Comparison of ENCODE assay signal across 6 cellular contexts in the genomic region with DNA sequence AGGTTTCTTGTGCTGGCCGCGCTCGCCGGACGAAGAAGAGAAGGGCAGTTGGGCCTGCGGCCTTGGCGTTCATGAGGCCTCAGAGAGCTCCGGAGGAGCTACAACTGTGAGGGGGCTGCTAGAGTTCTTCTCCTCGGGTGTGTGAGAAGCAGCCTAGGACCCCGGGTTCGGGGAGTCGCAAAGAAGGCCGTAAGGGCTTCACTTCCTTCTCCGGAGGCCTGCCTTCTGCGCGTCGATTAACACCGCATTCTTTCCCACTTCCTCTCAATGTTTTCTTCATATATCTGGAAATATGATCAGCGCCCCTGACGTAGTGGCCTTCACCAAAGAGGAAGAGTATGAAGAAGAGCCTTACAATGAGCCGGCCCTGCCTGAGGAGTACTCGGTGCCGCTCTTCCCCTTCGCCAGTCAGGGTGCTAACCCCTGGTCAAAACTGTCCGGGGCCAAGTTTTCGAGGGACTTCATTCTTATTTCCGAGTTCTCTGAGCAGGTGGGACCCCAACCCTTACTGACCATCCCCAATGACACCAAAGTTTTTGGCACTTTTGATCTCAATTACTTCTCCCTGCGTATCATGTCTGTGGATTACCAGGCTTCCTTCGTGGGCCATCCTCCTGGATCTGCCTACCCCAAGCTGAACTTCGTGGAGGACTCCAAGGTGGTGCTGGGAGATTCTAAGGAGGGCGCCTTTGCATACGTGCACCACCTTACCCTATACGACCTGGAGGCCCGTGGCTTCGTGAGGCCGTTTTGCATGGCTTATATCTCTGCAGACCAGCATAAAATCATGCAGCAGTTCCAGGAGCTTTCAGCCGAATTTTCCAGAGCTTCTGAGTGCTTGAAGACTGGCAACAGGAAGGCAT. TPM values are rescaled to one million over a fixed set of nuclear protein-coding genes. Genes with fewer than 3 reads are reported as not detected.
DNase-seq lines count a peak whose midpoint lies in the region; TF ChIP-seq lines count a peak whose summit lies in the region.

No MANE protein-coding gene starts in this region.

- H3K9me3 ChIP-seq in adrenal gland (replicated peaks in 1 of 3) (no peaks in the 10 kb centered on the region), muscle layer of duodenum (ENCODE audit: control insufficient read depth in 1 of 2, low read length in 2 of 2) (no peaks in the 10 kb centered on the region)

- WGBS in adrenal gland, 4 donors, result 28 to 44% (median 32%) methylated on average over 27 to 37 of the region's 37 CpGs

- H3K4me1 Mint-ChIP-seq in activated T-cell treated with anti-CD3 and anti-CD28 coated beads, Interleukin-2, amount 50 U/mL, for 24 hours (ENCODE audit: low read depth), result peaks cover 75% of the 10 kb centered on the region

- H3K4me3 ChIP-seq in adrenal gland, result peak overlapping the region; percentile 52 to 84 (median 70)
- peak overlapping the region; percentile 78 to 92 for H3K4me3 ChIP-seq in muscle layer of duodenum (ENCODE audit: low read depth in 1 of 2, low read length in 2 of 2)

- intact Hi-C loops in adrenal gland (cut with DNase I), result no loop called here

- TF ChIP-seq CTCF in adrenal gland (IDR thresholded peaks at IDR 0.05), result no peak

- no peaks in the 10 kb centered on the region for H3K27me3 ChIP-seq in adrenal gland
- no peaks in the 10 kb centered on the region for H3K27me3 ChIP-seq in muscle layer of duodenum (ENCODE audit: low read depth, low read length)

- peak overlapping the region; percentile 97 for H3K4me3 Mint-ChIP-seq in activated T-cell treated with anti-CD3 and anti-CD28 coated beads, Interleukin-2, amount 50 U/mL, for 24 hours

- H3K36me3 Mint-ChIP-seq in activated T-cell treated with anti-CD3 and anti-CD28 coated beads, Interleukin-2, amount 50 U/mL, for 24 hours (ENCODE audit: low read depth), result peaks cover 94% of the 10 kb centered on the region

- DNase-seq in activated T-cell treated with anti-CD3 and anti-CD28 coated beads, Interleukin-2, amount 50 U/mL, for 24 hours, result no peak
- DNase-seq in activated T-cell treated with anti-CD3 and anti-CD28 coated beads, Interleukin-2, amount 50 U/mL, for 48 hours, result no peak
- DNase-seq in adrenal gland (peak in 4 of 7 donors; percentile 32 to 41 (median 38)), NCI-H345 treated with DMSO at 0.1 percent for 48 hours (lab: John Stamatoyannopoulos, UW; ENCODE audit: unreplicated experiment) (no peak), iPS-NIHi7 (ENCODE audit: extremely low spot score) (no peak)

- H3K4me1 ChIP-seq in adrenal gland (replicated peaks in 1 of 2) (peaks cover 16 to 74% of the 10 kb centered on the region in 2 donors), muscle layer of duodenum (ENCODE audit: control insufficient read depth in 1 of 2, insufficient read depth in 2 of 2, low read length in 2 of 2) (peaks cover 35 to 67% of the 10 kb centered on the region in 2 donors)

- H3K27ac Mint-ChIP-seq in activated T-cell treated with anti-CD3 and anti-CD28 coated beads, Interleukin-2, amount 50 U/mL, for 24 hours, result peak overlapping the region; percentile 100

- H3K27ac ChIP-seq in adrenal gland (peak overlapping the region; percentile 78 to 95 (median 94)), muscle layer of duodenum (ENCODE audit: low read length) (peak overlapping the region; percentile 96)

- H3K36me3 ChIP-seq in adrenal gland (replicated peaks in 1 of 2) (peaks cover 0 to 30% of the 10 kb centered on the region in 2 donors), muscle layer of duodenum (ENCODE audit: control insufficient read depth in 1 of 2, insufficient read depth in 2 of 2, low read length in 2 of 2) (peaks cover 26 to 41% of the 10 kb centered on the region in 2 donors)

- H3K27me3 Mint-ChIP-seq in activated T-cell treated with anti-CD3 and anti-CD28 coated beads, Interleukin-2, amount 50 U/mL, for 24 hours, result no peaks in the 10 kb centered on the region

- no peaks in the 10 kb centered on the region for H3K9me3 Mint-ChIP-seq in activated T-cell treated with anti-CD3 and anti-CD28 coated beads, Interleukin-2, amount 50 U/mL, for 24 hours

- TF ChIP-seq POLR2A in adrenal gland (IDR thresholded peaks at IDR 0.05), result no peak

RNA-seq across cellular contexts. Expression of gene SMCR8, which starts 0.6 kb away (rescaled TPM):
- 10 to 100 TPM; 16.4 to 21.4 (median 18.5) TPM for total RNA-seq in adrenal gland
- polyA plus RNA-seq in adrenal gland, result 10 to 100 TPM in 1 of 3 donors, 1 to 10 TPM in 2; 1.7 to 13.8 (median 4.6) TPM

RNA-seq across cellular contexts. Expression of gene TOP3A, which starts 0.9 kb away (rescaled TPM):
- total RNA-seq in adrenal gland, result 10 to 100 TPM; 20.4 to 59.6 (median 32.8) TPM
- polyA plus RNA-seq in adrenal gland, result 10 to 100 TPM; 17.8 to 33.0 (median 19.2) TPM

RNA-seq across cellular contexts. Expression of gene SHMT1, which starts 47.6 kb away (rescaled TPM):
- total RNA-seq in adrenal gland, result 10 to 100 TPM; 12.7 to 43.8 (median 20.4) TPM
- 10 to 100 TPM in 2 of 3 donors, 1 to 10 TPM in 1; 6.8 to 13.2 (median 10.1) TPM for polyA plus RNA-seq in adrenal gland

RNA-seq across cellular contexts. Expression of gene MIEF2, which starts 55.3 kb away (rescaled TPM):
- 10 to 100 TPM; 18.3 to 46.6 (median 29.2) TPM for total RNA-seq in adrenal gland
- polyA plus RNA-seq in adrenal gland, result 10 to 100 TPM in 1 of 3 donors, 1 to 10 TPM in 2; 4.1 to 10.7 (median 9.5) TPM

RNA-seq across cellular contexts. Expression of gene FLII, which starts 57.2 kb away (rescaled TPM):
- total RNA-seq in adrenal gland, result 100 to 1,000 TPM; 172 to 331 (median 297) TPM
- polyA plus RNA-seq in adrenal gland, result 100 to 1,000 TPM; 276 to 652 (median 461) TPM

Comparison
In these comparisons a context has a peak if more than half of its experiments do, and no peak if none do; other contexts are left out.
1. DNase-seq: peak in adrenal gland (4 of 7); none in activated T-cell treated with anti-CD3 and anti-CD28 coated beads, Interleukin-2, amount 50 U/mL, for 24 hours (single experiment), activated T-cell treated with anti-CD3 and anti-CD28 coated beads, Interleukin-2, amount 50 U/mL, for 48 hours (0 of 2), NCI-H345 treated with DMSO at 0.1 percent for 48 hours (single experiment) and iPS-NIHi7 (single experiment).